In the genomic region with DNA sequence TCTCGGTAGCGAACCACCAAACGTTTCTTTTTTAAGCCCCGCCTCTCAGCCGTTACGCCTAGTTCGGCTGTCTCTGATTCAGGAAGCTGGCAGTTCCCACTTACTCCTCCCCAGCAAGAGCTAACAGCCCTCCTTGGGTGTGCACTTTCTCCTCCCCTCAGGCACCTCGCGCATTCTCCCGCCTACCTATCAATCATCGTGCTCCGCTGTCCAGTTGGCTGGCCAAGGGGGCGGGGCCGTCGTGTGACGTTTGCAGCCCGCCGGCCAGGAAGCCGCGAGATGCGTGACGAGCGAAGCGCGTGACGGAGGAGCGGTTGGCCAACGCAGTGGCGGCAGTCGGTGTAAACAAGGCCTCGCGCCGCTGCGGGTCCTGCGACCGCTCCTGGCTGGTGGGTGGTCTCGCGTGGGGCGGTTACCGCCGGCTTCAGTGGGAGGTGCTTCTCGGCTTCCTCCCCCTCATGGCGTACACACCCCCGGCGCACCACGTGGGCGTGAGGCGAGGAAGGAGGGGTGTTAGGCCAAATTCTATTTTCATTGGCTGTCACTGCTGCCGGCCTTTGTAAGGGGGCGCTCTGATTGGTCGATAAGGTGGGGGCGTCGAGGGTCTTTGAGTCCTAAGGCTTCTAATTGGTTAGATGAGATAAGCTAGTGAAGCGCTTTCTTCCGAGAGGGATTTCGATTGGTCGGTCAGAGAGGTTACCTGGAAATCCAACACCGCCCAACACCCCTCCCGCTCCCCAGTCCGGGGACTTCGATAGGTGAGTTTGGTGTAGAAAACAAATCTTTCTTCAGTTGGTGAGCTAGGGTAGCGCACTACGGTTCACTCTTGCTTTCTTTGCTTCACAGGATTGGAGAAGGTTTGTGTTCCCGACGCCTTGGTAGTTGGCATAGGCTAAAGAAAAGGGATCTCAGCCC, we compare ENCODE assay signal across 8 cellular contexts.
DNase-seq lines count a peak whose midpoint lies in the region; ATAC-seq and TF ChIP-seq lines count a peak whose summit lies in the region.

Gene DCAF11, plus strand, starts transcription at position 242 of the 915 bp plus-strand sequence. CDS start 818 bp downstream, outside the sequence.
Gene NRL, minus strand, starts transcription at position 414 of the 915 bp plus-strand sequence. CDS start 32,101 bp downstream, outside the sequence.

- DNase-seq in AG09309 (ENCODE audit: low read depth) (peak; percentile 99), NCI-H345 (lab: John Stamatoyannopoulos, UW) (peak; percentile 100), inferior parietal cortex (ENCODE audit: extremely low spot score) (peak; percentile 98), smooth muscle cell of the brain vasculature (ENCODE audit: low read depth, low spot score) (peak; percentile 98)
- DNase-seq in activated CD4-positive, CD25-positive, alpha-beta regulatory T cell (lab: John Stamatoyannopoulos, UW) = peak; percentile 96 to 97 (median 97)
- DNase-seq in central memory CD4-positive, alpha-beta T cell = peak; percentile 100

- no peak for TF ChIP-seq CTCF in AG09309 (IDR thresholded peaks at IDR 0.05; ENCODE audit: control insufficient read depth, insufficient read depth, low read depth, low read length, missing control alignments)

- ATAC-seq in GM19025 (IDR thresholded peaks at IDR 0.05; ENCODE audit: low read depth, unreplicated experiment) (peak; percentile 77), HG03280 (IDR thresholded peaks at IDR 0.05; ENCODE audit: unreplicated experiment) (peak; percentile 85)

- H3K4me3 ChIP-seq in AG09309 (ENCODE audit: control insufficient read depth, low read depth, low read length) = peak within 1 kb of the TSS; percentile 79

Comparison
In these comparisons a context has a peak if more than half of its experiments do, and no peak if none do; other contexts are left out.
1. Peak in every context shown above with its lines: DNase-seq, ATAC-seq and H3K4me3 ChIP-seq.